In the genomic region with DNA sequence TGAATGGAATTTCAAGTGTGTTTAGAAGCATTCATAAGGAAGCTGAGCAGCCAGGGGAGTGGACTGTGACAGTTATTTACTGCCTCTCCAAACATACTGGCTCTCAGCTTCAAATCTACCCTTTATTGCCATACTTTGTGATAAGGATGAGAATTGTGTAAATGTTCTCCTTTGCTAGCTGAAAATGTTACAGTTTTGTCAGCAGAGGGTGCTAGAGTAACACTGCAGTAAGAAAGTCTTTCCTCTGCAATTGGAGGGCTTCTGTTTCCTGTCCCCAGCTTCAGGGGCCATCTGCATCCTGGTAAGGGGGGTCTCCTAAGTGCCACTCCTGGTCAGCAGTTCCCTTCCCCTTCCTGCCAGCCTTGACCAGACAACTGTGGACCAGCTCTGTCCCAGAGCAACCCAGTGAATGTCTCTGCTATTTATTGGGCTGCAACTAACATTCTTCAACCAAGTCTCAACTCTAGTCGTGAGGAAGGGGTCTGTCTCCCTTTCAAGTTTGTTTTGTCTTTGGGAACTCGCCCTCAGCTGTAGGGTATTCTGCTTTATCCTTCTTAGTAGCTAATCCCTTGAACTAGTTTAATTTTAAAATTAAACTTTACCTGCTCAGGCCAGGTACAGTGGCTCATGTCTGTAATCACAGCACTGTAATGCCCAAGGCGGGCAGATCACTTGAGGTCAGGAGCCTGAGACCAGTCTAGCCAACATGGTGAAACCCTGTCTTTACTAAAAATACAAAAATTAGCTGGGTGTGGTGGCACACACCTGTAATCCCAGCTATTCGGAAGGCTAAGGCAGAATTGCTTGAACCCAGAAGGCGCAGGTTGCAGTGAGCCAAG, we compare ENCODE assay signal across 8 cellular contexts. TPM values are rescaled to one million over a fixed set of nuclear protein-coding genes. Genes with fewer than 3 reads are reported as not detected.
A peak's percentile ranks its signal among the peaks of the same experiment; 100 is the strongest.
DNase-seq lines count a peak whose midpoint lies in the region; ATAC-seq, FAIRE-seq and TF ChIP-seq lines count a peak whose summit lies in the region.

No MANE protein-coding gene starts in this region.

- no peak overlapping the region for H3K27ac Mint-ChIP-seq in activated CD4-positive, alpha-beta memory T cell treated with anti-CD3 and anti-CD28 coated beads, Interleukin-2, amount 10 ng/mL, durations not matched to agents 7 days and 5 days

- TF ChIP-seq CTCF in GM20000 (IDR thresholded peaks at IDR 0.05; ENCODE audit: extremely low read depth, missing control alignments): peak; percentile 59

- POLR2A ChIA-PET in activated CD4-positive, alpha-beta memory T cell treated with anti-CD3 and anti-CD28 coated beads, Interleukin-2, amount 10 ng/mL, durations not matched to agents 7 days and 5 days (lab: Charles Lee): interaction anchor here (0.6 to 1.7 kb wide), 7 partner anchors 46 to 512 kb away, joined by 3 to 10 read pairs (median 3); partner anchors contain the start of gene FNIP1

- DNase-seq in DMS53 (lab: John Stamatoyannopoulos, UW) (peak; percentile 70), GM20000 (ENCODE audit: low spot score) (peak; percentile 62), NCI-H1694 treated with DMSO at 0.1 percent for 48 hours (lab: John Stamatoyannopoulos, UW) (peak; percentile 31), frontal cortex (ENCODE audit: low spot score in 2 of 2) (peak; percentile 46 to 58), non-pigmented ciliary epithelial cell (ENCODE audit: low read depth) (peak; percentile 19)
- DNase-seq in activated CD4-positive, alpha-beta memory T cell treated with anti-CD3 and anti-CD28 coated beads, Interleukin-2, amount 10 ng/mL, durations not matched to agents 7 days and 5 days: peak; percentile 23

- FAIRE-seq in frontal cortex (lab: Jason Lieb, UNC): no peak

- H3K4me3 Mint-ChIP-seq in activated CD4-positive, alpha-beta memory T cell treated with anti-CD3 and anti-CD28 coated beads, Interleukin-2, amount 10 ng/mL, durations not matched to agents 7 days and 5 days: no peak overlapping the region

- peaks cover 24% of the 10 kb centered on the region for H3K36me3 Mint-ChIP-seq in activated CD4-positive, alpha-beta memory T cell treated with anti-CD3 and anti-CD28 coated beads, Interleukin-2, amount 10 ng/mL, durations not matched to agents 7 days and 5 days (ENCODE audit: low read depth)

- ATAC-seq in GM21447 (IDR thresholded peaks at IDR 0.05; ENCODE audit: unreplicated experiment): no peak
- no peak for ATAC-seq in HG03565 (IDR thresholded peaks at IDR 0.05; ENCODE audit: unreplicated experiment)

- no peaks in the 10 kb centered on the region for H3K27me3 Mint-ChIP-seq in activated CD4-positive, alpha-beta memory T cell treated with anti-CD3 and anti-CD28 coated beads, Interleukin-2, amount 10 ng/mL, durations not matched to agents 7 days and 5 days

- CTCF ChIA-PET in activated CD4-positive, alpha-beta memory T cell treated with anti-CD3 and anti-CD28 coated beads, Interleukin-2, amount 10 ng/mL, durations not matched to agents 7 days and 5 days (lab: Charles Lee): interaction anchor here (0.6 to 7.3 kb wide), 50 partner anchors 10 to 584 kb away, joined by 3 to 163 read pairs (median 4); partner anchors contain the start of genes ACSL6, FNIP1 and IL3

- no peaks in the 10 kb centered on the region for H3K9me3 Mint-ChIP-seq in activated CD4-positive, alpha-beta memory T cell treated with anti-CD3 and anti-CD28 coated beads, Interleukin-2, amount 10 ng/mL, durations not matched to agents 7 days and 5 days

- H3K4me1 Mint-ChIP-seq in activated CD4-positive, alpha-beta memory T cell treated with anti-CD3 and anti-CD28 coated beads, Interleukin-2, amount 10 ng/mL, durations not matched to agents 7 days and 5 days: peaks cover 29% of the 10 kb centered on the region

RNA-seq across cellular contexts. Expression of gene RAPGEF6, which starts 45.3 kb away (rescaled TPM):
- total RNA-seq in activated CD4-positive, alpha-beta memory T cell treated with anti-CD3 and anti-CD28 coated beads, Interleukin-2, amount 10 ng/mL, durations not matched to agents 7 days and 5 days: 10 to 100 TPM; 40.7 to 44.5 TPM
- 58.7 TPM for total RNA-seq in frontal cortex

Comparison
In these comparisons a context has a peak if more than half of its experiments do, and no peak if none do; other contexts are left out.
1. DNase-seq: peak in every context shown above with its lines; median percentile 70 in DMS53; 62 in GM20000; 52 in frontal cortex; 31 in NCI-H1694 treated with DMSO at 0.1 percent for 48 hours; 23 in activated CD4-positive, alpha-beta memory T cell treated with anti-CD3 and anti-CD28 coated beads, Interleukin-2, amount 10 ng/mL, durations not matched to agents 7 days and 5 days; 19 in non-pigmented ciliary epithelial cell.